15 cellular contexts compared by ENCODE assay signal in the genomic region with DNA sequence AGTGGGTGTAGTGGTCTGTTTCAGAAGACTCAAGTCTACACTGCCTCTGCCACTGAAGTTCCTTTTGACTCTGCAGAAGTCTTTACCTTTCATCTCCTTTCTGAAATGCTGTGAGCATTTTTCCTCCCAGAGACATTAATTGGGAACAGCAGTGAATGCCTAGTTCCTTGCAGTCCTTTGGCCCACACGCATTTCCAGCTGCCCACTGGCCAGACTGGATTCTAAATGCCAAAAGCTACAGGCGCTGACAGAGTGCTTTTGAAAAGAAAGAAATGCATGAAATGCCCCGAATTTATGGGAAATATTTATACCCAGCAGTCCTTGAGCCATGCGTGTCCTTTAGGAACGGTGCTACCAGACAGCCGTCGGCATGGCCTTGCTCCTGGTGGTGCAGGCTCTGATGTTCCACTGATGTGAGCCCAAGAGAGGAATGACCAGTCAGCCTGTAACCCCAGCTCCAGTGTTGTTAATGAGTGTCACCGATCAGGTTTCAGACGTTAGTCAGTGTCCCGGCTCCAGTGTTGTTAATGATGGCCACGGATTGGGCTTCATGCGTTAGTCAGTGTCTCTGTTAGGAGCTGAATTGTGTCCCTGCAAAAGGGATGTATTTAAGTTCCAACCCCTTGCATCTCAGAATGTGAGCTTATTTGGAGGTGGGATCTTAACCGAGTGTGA.
"Had no signal": no experiment of that assay in that cellular context is flagged by ENCODE, and none has a peak within 500 bp of the region (broad histone marks: within the 10 kb centered on the region; RNA-seq: fewer than 3 reads in every experiment).

No MANE protein-coding gene starts in this region.

- H3K36me3 ChIP-seq: ascending aorta, breast epithelium, lower lobe of right lung had no signal

- H3K27ac ChIP-seq: breast epithelium, lower lobe of right lung had no signal

- DNase-seq: activated B cell treated with CpG ODN at 0.5 μM for 24 hours; activated CD4-positive, alpha-beta T cell treated with anti-CD3 and anti-CD28 coated beads for 48 hours; activated CD8-positive, alpha-beta memory T cell treated with anti-CD3 and anti-CD28 coated beads, Interleukin-2, amount 50 U/mL, for 48 hours; activated CD8-positive, alpha-beta T cell treated with anti-CD3 and anti-CD28 coated beads, Interleukin-2, amount 10 ng/mL, durations not matched to agents 7 days and 5 days; activated effector memory CD4-positive, alpha-beta T cell treated with anti-CD3 and anti-CD28 coated beads, Interleukin-2, amount 50 U/mL, for 16 hours; activated naive CD4-positive, alpha-beta T cell treated with anti-CD3 and anti-CD28 coated beads, Interleukin-2, amount 50 U/mL, for 16 hours; activated T-cell treated with anti-CD3 and anti-CD28 coated beads, Interleukin-2, amount 50 U/mL, for 48 hours; effector CD4-positive, alpha-beta T cell; left colon; lower lobe of right lung; nucleus accumbens; retina; stimulated activated naive B cell treated with anti-CD40 and anti-IgM and Interleukin-4, amounts not matched to agents 10 μg/mL and 1 μg/mL and 100 μg/mL, for 72 hours had no signal

- H3K4me1 ChIP-seq: ascending aorta, breast epithelium, lower lobe of right lung had no signal

- H3K4me3 ChIP-seq: ascending aorta, breast epithelium, lower lobe of right lung had no signal

- H3K9me3 ChIP-seq: ascending aorta, breast epithelium, lower lobe of right lung had no signal

- H3K27me3 ChIP-seq: ascending aorta had no signal

- ATAC-seq: activated CD8-positive, alpha-beta T cell treated with anti-CD3 and anti-CD28 coated beads, Interleukin-2, amount 10 ng/mL, durations not matched to agents 7 days and 5 days; left colon; lower lobe of right lung; stimulated activated naive B cell treated with anti-CD40 and anti-IgM and Interleukin-4, amounts not matched to agents 10 μg/mL and 1 μg/mL and 100 μg/mL, for 72 hours had no signal
